19 cellular contexts compared by ENCODE assay signal in the genomic region with DNA sequence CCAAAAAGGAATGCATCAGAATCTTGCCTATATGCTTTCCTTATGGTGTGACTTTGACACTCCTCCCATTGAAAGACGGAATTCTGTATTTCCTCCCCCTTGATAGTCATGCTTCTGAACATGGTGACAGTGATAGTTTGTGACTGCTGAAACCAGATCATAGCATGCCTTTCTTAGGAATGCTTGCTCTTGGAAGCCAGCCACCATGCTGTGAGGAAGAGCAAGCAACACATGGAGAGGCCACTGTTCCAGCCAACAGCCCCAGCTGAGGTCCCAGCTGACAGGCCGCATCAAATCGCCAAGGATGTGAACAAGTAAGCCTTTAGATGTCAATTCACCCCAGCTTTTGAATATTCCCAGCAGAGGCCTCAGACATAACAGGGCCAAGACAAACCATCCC.
DNase-seq lines count a peak whose midpoint lies in the region; ATAC-seq and TF ChIP-seq lines count a peak whose summit lies in the region.
"Had no signal": no experiment of that assay in that cellular context is flagged by ENCODE, and none has a peak within 500 bp of the region (broad histone marks: within the 10 kb centered on the region; RNA-seq: fewer than 3 reads in every experiment).

No MANE protein-coding gene starts in this region.

- no peak for ATAC-seq in left colon

- dilution Hi-C loops in mammary epithelial cell (cut with HindIII; ENCODE audit: low sequenced_read_pairs) = no loop called here

- H2AFZ ChIP-seq in mammary epithelial cell (ENCODE audit: low read depth, low read length) = no peak overlapping the region

- TF ChIP-seq CTCF in mammary epithelial cell (conservative IDR thresholded peaks at IDR 0.05 in 1 of 2, IDR thresholded peaks at IDR 0.05 in 1 of 2; ENCODE audit: extremely low read depth in 1 of 2, insufficient read depth in 1 of 2, low read depth in 1 of 2, low read length in 2 of 2) = no peak
- no peak for TF ChIP-seq CTCF in breast epithelium (IDR thresholded peaks at IDR 0.05)
- TF ChIP-seq CTCF in astrocyte of the cerebellum (IDR thresholded peaks at IDR 0.05; ENCODE audit: low read depth, low read length, missing control alignments) = no peak
- TF ChIP-seq CTCF in fibroblast of the aortic adventitia (IDR thresholded peaks at IDR 0.05; ENCODE audit: insufficient read depth, low read length) = no peak

- no peaks in the 10 kb centered on the region for H4K20me1 ChIP-seq in mammary epithelial cell (ENCODE audit: insufficient read depth, low read length)

- H3K4me1 ChIP-seq in mammary epithelial cell (ENCODE audit: insufficient read depth, low read length) = peaks cover 44% of the 10 kb centered on the region
- no peaks in the 10 kb centered on the region for H3K4me1 ChIP-seq in breast epithelium

- CTCF ChIA-PET in mammary epithelial cell (lab: Charles Lee; ENCODE audit: low non-redundant PET) = no interaction called here

- intact Hi-C loops in mammary epithelial cell (cut with micrococcal nuclease) = no loop called here
- intact Hi-C loops in breast epithelium (cut with DNase I; ENCODE audit: low total_unique reads) = no loop called here
- intact Hi-C loops in left colon (cut with DNase I, micrococcal nuclease) = no loop called here

- no TSS peak for BruUV-seq in mammary epithelial cell (replicated peaks; lab: Mats Ljungman, UMichigan)

- no peak for DNase-seq in mammary epithelial cell
- DNase-seq in breast epithelium (ENCODE audit: low spot score in 2 of 2) = no peak
- DNase-seq in astrocyte of the cerebellum (ENCODE audit: low read depth) = peak; percentile 57
- peak; percentile 45 for DNase-seq in fibroblast of the aortic adventitia (ENCODE audit: low read depth)
- DNase-seq in smooth muscle cell of the brain vasculature (ENCODE audit: low read depth, low spot score) = peak; percentile 67
- DNase-seq in left colon = no peak
- DNase-seq in NOMO-1 treated with DMSO at 0.1 percent for 48 hours (lab: John Stamatoyannopoulos, UW; ENCODE audit: unreplicated experiment) = no peak
- no peak for DNase-seq in SW480 (ENCODE audit: low spot score)
- DNase-seq: 8988T; activated CD4-positive, CD25-positive, alpha-beta regulatory T cell treated with anti-CD3 and anti-CD28 coated beads, Interleukin-2, amount 50 U/mL, for 72 hours; activated CD8-positive, alpha-beta memory T cell treated with anti-CD3 and anti-CD28 coated beads, Interleukin-2, amount 50 U/mL, for 4 hours; activated naive CD4-positive, alpha-beta T cell; CD4-positive, alpha-beta T cell; effector CD8-positive, alpha-beta T cell; foreskin melanocyte; NCI-H1048; Right ventricle myocardium superior; upper lobe of left lung had no signal

- H3K27me3 ChIP-seq in mammary epithelial cell (ENCODE audit: insufficient read depth, low read length) = no peaks in the 10 kb centered on the region
- H3K27me3 ChIP-seq in breast epithelium = no peaks in the 10 kb centered on the region
- H3K27me3 ChIP-seq: upper lobe of left lung had no signal

- 100% methylated on average over 3 of the region's 3 CpGs for WGBS in mammary epithelial cell (ENCODE audit: low coverage, missing lambda C conversion rate)

- peak overlapping the region; percentile 98 for H3K27ac ChIP-seq in mammary epithelial cell (ENCODE audit: insufficient read depth, low read depth, low read length)
- H3K27ac ChIP-seq in breast epithelium = no peak overlapping the region
- H3K27ac ChIP-seq: upper lobe of left lung had no signal

- peaks cover 83% of the 10 kb centered on the region for H3K79me2 ChIP-seq in mammary epithelial cell (ENCODE audit: insufficient read depth, low read length)

- no peak overlapping the region for H3K9ac ChIP-seq in mammary epithelial cell (ENCODE audit: insufficient read depth, low read length)

- in situ Hi-C loops in mammary epithelial cell (cut with MboI; ENCODE audit: low sequenced_read_pairs in 2 of 2) (loop anchor here in 1 of 2 donors (10.0 kb wide), 1 partner anchor 50 kb away; no protein-coding TSS in a partner anchor), astrocyte of the cerebellum (cut with HindIII; ENCODE audit: low sequenced_read_pairs) (no loop called here)

- H3K4me3 ChIP-seq in mammary epithelial cell (replicated peaks in 1 of 3; ENCODE audit: insufficient read depth in 1 of 3, low read depth in 2 of 3, low read length in 3 of 3) = no peak overlapping the region
- H3K4me3 ChIP-seq in breast epithelium = no peak overlapping the region
- no peak overlapping the region for H3K4me3 ChIP-seq in astrocyte of the cerebellum (ENCODE audit: low read depth, low read length)
- H3K4me3 ChIP-seq in fibroblast of the aortic adventitia (ENCODE audit: low read depth, low read length) = no peak overlapping the region
- H3K4me3 ChIP-seq: lung, upper lobe of left lung had no signal

- no peak for TF ChIP-seq POLR2A in breast epithelium (IDR thresholded peaks at IDR 0.05)

- H3K9me3 ChIP-seq in mammary epithelial cell (replicated peaks; ENCODE audit: insufficient read depth, low read length) (no peaks in the 10 kb centered on the region), breast epithelium (no peaks in the 10 kb centered on the region)
- H3K9me3 ChIP-seq: upper lobe of left lung had no signal

- H3K36me3 ChIP-seq in mammary epithelial cell (ENCODE audit: insufficient read depth, low read length) (peaks cover 2% of the 10 kb centered on the region), breast epithelium (no peaks in the 10 kb centered on the region)
- H3K36me3 ChIP-seq: upper lobe of left lung had no signal

- no peak overlapping the region for H3K4me2 ChIP-seq in mammary epithelial cell (ENCODE audit: insufficient read depth, low read depth, low read length)

Comparison
In these comparisons a context has a peak if more than half of its experiments do, and no peak if none do; other contexts are left out.
1. DNase-seq: peak in astrocyte of the cerebellum (single experiment), fibroblast of the aortic adventitia (single experiment) and smooth muscle cell of the brain vasculature (single experiment); none in mammary epithelial cell (single experiment), breast epithelium (0 of 2), left colon (0 of 2), NOMO-1 treated with DMSO at 0.1 percent for 48 hours (single experiment) and SW480 (single experiment).